8 cellular contexts compared by ENCODE assay signal in the genomic region with DNA sequence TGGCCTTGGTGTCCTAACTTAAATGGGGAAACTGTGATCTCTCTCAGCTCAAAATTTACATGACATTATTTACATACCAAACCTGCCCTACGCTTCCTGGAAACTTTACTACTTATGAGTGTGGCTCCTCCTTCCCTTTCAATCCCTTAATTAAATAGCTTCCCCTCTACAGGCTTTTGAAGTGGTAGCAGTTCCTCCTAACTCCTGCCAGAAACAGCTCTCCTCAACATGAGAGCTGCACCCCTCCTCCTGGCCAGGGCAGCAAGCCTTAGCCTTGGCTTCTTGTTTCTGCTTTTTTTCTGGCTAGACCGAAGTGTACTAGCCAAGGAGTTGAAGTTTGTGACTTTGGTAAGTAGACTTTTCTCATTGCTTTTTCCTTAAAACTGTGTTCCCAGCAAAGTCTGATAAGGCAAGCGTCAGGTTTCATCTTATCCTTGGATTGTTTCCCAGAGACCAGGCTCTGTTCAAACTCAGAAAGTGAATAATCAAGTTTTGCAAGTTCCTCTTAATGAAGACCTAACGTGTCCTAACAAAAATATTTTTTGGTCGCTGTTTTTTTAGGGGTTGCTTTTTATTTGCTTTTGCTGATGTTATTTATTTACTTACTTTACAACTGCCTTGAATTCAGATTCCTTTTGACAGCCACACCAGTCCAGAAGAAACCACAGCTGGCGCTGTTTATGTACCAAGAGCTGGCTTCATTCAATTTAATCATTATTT. TPM values are rescaled to one million over a fixed set of nuclear protein-coding genes. Genes with fewer than 3 reads are reported as not detected.
A peak's percentile ranks its signal among the peaks of the same experiment; 100 is the strongest.
DNase-seq lines count a peak whose midpoint lies in the region; ATAC-seq and TF ChIP-seq lines count a peak whose summit lies in the region.

TSS of gene ACP3 (plus strand) at position 179 of the 720 bp plus-strand sequence. CDS start at position 229, 50 bp downstream.

- POLR2A ChIA-PET in SK-N-SH (lab: Yijun Ruan, JAX), result no interaction called here

- no peak for TF ChIP-seq RAD21 in SK-N-SH (IDR thresholded peaks at IDR 0.05; ENCODE audit: low read length)

- no peak for TF ChIP-seq EP300 in SK-N-SH (IDR thresholded peaks at IDR 0.05; ENCODE audit: borderline replicate concordance in 1 of 2, low read depth in 1 of 2, low read length in 1 of 2)

- CTCF ChIA-PET in SK-N-SH (lab: Yijun Ruan, JAX), result interaction anchor here (1.2 to 3.7 kb wide), 3 partner anchors 8 to 60 kb away, joined by 3 to 26 read pairs (median 4); no protein-coding TSS in a partner anchor

- peaks cover 3 to 4% of the 10 kb centered on the region in 2 experiments; a peak in 3 of 4 replicates for H3K4me1 ChIP-seq in SK-N-SH (ENCODE audit: control insufficient read depth in 1 of 2, insufficient read depth in 2 of 2, low read depth in 1 of 2, low read length in 1 of 2)

- in situ Hi-C loops in G401 (cut with HindIII; ENCODE audit: low sequenced_read_pairs), result no loop called here

- WGBS in SK-N-SH (ENCODE audit: low lambda C conversion rate), result 16% methylated on average over 6 of the region's 6 CpGs

- H2AFZ ChIP-seq in SK-N-SH (ENCODE audit: low read depth), result peak within 1 kb of the TSS; percentile 50; the same call in 1 of the 2 replicates

- H3K27ac ChIP-seq in SK-N-SH (ENCODE audit: low read depth in 2 of 2, low read length in 1 of 2), result peak within 1 kb of the TSS; percentile 33 to 72; a peak in 3 of 4 replicates

- ATAC-seq in HG03135 (IDR thresholded peaks at IDR 0.05; ENCODE audit: unreplicated experiment) (peak; percentile 49), GM19455 (IDR thresholded peaks at IDR 0.05; ENCODE audit: unreplicated experiment) (no peak)

- no peak within 1 kb of the TSS for H3K9ac ChIP-seq in SK-N-SH

- no peaks in the 10 kb centered on the region for H3K36me3 ChIP-seq in SK-N-SH (replicated peaks in 1 of 2; ENCODE audit: control insufficient read depth in 1 of 2, insufficient read depth in 2 of 2, low read length in 1 of 2)

- no peaks in the 10 kb centered on the region for H3F3A ChIP-seq in SK-N-SH (replicated peaks; ENCODE audit: insufficient read depth)

- H3K9me3 ChIP-seq in SK-N-SH, result no peaks in the 10 kb centered on the region

- H3K4me3 ChIP-seq in SK-N-SH (ENCODE audit: low read depth in 2 of 2, low read length in 1 of 2), result peak within 1 kb of the TSS in 1 of 2 experiments; percentile 4; a peak in 1 of 4 replicates

- TF ChIP-seq CTCF in SK-N-SH (IDR thresholded peaks at IDR 0.05), result no peak

- H3K79me2 ChIP-seq in SK-N-SH (ENCODE audit: insufficient read depth), result no peaks in the 10 kb centered on the region

- DNase-seq in DMS79 treated with DMSO at 0.1 percent for 48 hours (lab: John Stamatoyannopoulos, UW) (peak; percentile 86), SK-N-SH (no peak), globus pallidus (ENCODE audit: low spot score) (peak; percentile 33), putamen (ENCODE audit: low spot score) (peak; percentile 23), GOT3 (lab: John Stamatoyannopoulos, UW) (no peak), G401 (ENCODE audit: low spot score) (no peak)

- no peaks in the 10 kb centered on the region; the same call in 1 of the 2 replicates for H3K27me3 ChIP-seq in SK-N-SH (ENCODE audit: insufficient read depth)

- no peaks in the 10 kb centered on the region for H4K20me1 ChIP-seq in SK-N-SH (ENCODE audit: insufficient read depth)

- peak within 1 kb of the TSS; percentile 51; the same call in 1 of the 2 replicates for H3K4me2 ChIP-seq in SK-N-SH

- H3K9me2 ChIP-seq in SK-N-SH, result no peaks in the 10 kb centered on the region

TF ChIP-seq in SK-N-SH, 30 proteins besides CTCF, POLR2A, EP300 and RAD21:
- TF ChIP-seq TCF12 (IDR thresholded peaks at IDR 0.05) (peak; percentile 60), REST (IDR thresholded peaks at IDR 0.05; ENCODE audit: low read depth, low read length) (no peak), NFIC (IDR thresholded peaks at IDR 0.05; ENCODE audit: borderline replicate concordance) (peak; percentile 15; the same call in 1 of the 2 replicates)

RNA-seq across cellular contexts. Expression of gene ACP3, which starts in this region (rescaled TPM):
- 0.19 and 0.30 TPM in 2 replicates for polyA plus RNA-seq in SK-N-SH (2012; rRNA removed)
- 0.31 and 0.34 TPM in 2 replicates for polyA plus RNA-seq in SK-N-SH (2012; cell fraction: cytosol; rRNA removed)
- polyA plus RNA-seq in SK-N-SH (2012; cell fraction: nucleus; rRNA removed), result 0.12 and 0.17 TPM in 2 replicates
- not detected in 2 replicates for total RNA-seq in G401 (2014; rRNA removed; shearing (Covaris generic))

Comparison
In these comparisons a context has a peak if more than half of its experiments do, and no peak if none do; other contexts are left out.
1. DNase-seq: peak in DMS79 treated with DMSO at 0.1 percent for 48 hours (single experiment), globus pallidus (single experiment) and putamen (single experiment); none in SK-N-SH (single experiment), GOT3 (single experiment) and G401 (single experiment).